In genomic region chr2:18525236-18525635, GRCh38 we compare ENCODE assay signal across 15 cellular contexts. TPM values are rescaled to one million over a fixed set of nuclear protein-coding genes. Genes with fewer than 3 reads are reported as not detected.
A peak's percentile ranks its signal among the peaks of the same experiment; 100 is the strongest.
DNase-seq lines count a peak whose midpoint lies in the region; ATAC-seq lines count a peak whose summit lies in the region.
"Had no signal": no experiment of that assay in that cellular context is flagged by ENCODE, and none has a peak within 500 bp of the region (broad histone marks: within the 10 kb centered on the region; RNA-seq: fewer than 3 reads in every experiment).

No MANE protein-coding gene starts in this region.

- ATAC-seq in Right ventricle myocardium inferior (peak; percentile 85), left cardiac atrium (peak; percentile 78 to 85), right cardiac atrium (peak; percentile 85 to 87), GM21576 (IDR thresholded peaks at IDR 0.05; ENCODE audit: unreplicated experiment) (no peak), HG03025 (IDR thresholded peaks at IDR 0.05; ENCODE audit: low FRiP score, unreplicated experiment) (no peak)
- ATAC-seq: GM23338 had no signal

- peaks cover 4% of the 10 kb centered on the region for H3K4me1 ChIP-seq in right cardiac atrium (ENCODE audit: control insufficient read depth, insufficient read depth, low read length)
- H3K4me1 ChIP-seq: BLaER1 had no signal

- H3K9me3 ChIP-seq in right cardiac atrium (ENCODE audit: control insufficient read depth, low read length) = no peaks in the 10 kb centered on the region
- H3K9me3 ChIP-seq: BLaER1 had no signal

- H3K27me3 ChIP-seq in right cardiac atrium (ENCODE audit: control insufficient read depth, insufficient read depth) = no peaks in the 10 kb centered on the region
- H3K27me3 ChIP-seq: BLaER1 had no signal

- no peak overlapping the region for H3K27ac ChIP-seq in right cardiac atrium (ENCODE audit: low read length)
- H3K27ac ChIP-seq: 22Rv1, BLaER1 had no signal

- no peak overlapping the region for H3K4me3 ChIP-seq in right cardiac atrium (ENCODE audit: low read length)
- H3K4me3 ChIP-seq: BLaER1, GM23338 had no signal

- intact Hi-C loops in Right ventricle myocardium inferior (cut with DNase I) = loop anchor here (1.0 to 10.0 kb wide), 3 partner anchors 35 to 1150 kb away; partner anchors contain the start of gene RDH14
- intact Hi-C loops in cardiac septum (cut with DNase I) = loop anchor here (2.0 to 10.0 kb wide), 2 partner anchors 34 to 450 kb away; no protein-coding TSS in a partner anchor
- intact Hi-C loops in left cardiac atrium (cut with DNase I) = no loop called here
- intact Hi-C loops in right cardiac atrium (cut with DNase I) = loop anchor here in 3 of 4 donors (10.0 kb wide), 2 partner anchors 220 to 1340 kb away; no protein-coding TSS in a partner anchor

- WGBS in right cardiac atrium = 58% methylated on average over 2 of the region's 2 CpGs

- peak; percentile 74 for DNase-seq in Right ventricle myocardium inferior (ENCODE audit: missing footprints)
- no peak for DNase-seq in cardiac septum (ENCODE audit: low spot score)
- peak; percentile 66 for DNase-seq in left cardiac atrium
- peak; percentile 56 to 81 (median 79) for DNase-seq in right cardiac atrium
- no peak for DNase-seq in SW480 (ENCODE audit: low spot score)
- DNase-seq: CD4-positive, alpha-beta memory T cell; DMS153; DMS79; GDM1; HCEC 1CT had no signal

RNA-seq across cellular contexts. Expression of gene RDH14, which starts 35.2 kb away (rescaled TPM):
- total RNA-seq in Right ventricle myocardium inferior (46.3 TPM), cardiac septum (35.4 TPM), left cardiac atrium (10 to 100 TPM; 35.7 to 39.5 TPM), right cardiac atrium (10 to 100 TPM; 45.3 to 55.6 (median 47.9) TPM)
- polyA plus RNA-seq in right cardiac atrium = 53.9 TPM

Comparison
In these comparisons a context has a peak if more than half of its experiments do, and no peak if none do; other contexts are left out.
1. DNase-seq: peak in Right ventricle myocardium inferior (single experiment), left cardiac atrium (single experiment) and right cardiac atrium (3 of 3); none in cardiac septum (single experiment) and SW480 (single experiment).
2. intact Hi-C loops: an anchor here in Right ventricle myocardium inferior (1.0 to 10.0 kb wide), cardiac septum (2.0 to 10.0 kb wide) and right cardiac atrium (10.0 kb wide); none called in left cardiac atrium.
3. ATAC-seq: peak in Right ventricle myocardium inferior (single experiment), left cardiac atrium (2 of 2) and right cardiac atrium (2 of 2); none in GM21576 (single experiment) and HG03025 (single experiment).